In the genomic region with DNA sequence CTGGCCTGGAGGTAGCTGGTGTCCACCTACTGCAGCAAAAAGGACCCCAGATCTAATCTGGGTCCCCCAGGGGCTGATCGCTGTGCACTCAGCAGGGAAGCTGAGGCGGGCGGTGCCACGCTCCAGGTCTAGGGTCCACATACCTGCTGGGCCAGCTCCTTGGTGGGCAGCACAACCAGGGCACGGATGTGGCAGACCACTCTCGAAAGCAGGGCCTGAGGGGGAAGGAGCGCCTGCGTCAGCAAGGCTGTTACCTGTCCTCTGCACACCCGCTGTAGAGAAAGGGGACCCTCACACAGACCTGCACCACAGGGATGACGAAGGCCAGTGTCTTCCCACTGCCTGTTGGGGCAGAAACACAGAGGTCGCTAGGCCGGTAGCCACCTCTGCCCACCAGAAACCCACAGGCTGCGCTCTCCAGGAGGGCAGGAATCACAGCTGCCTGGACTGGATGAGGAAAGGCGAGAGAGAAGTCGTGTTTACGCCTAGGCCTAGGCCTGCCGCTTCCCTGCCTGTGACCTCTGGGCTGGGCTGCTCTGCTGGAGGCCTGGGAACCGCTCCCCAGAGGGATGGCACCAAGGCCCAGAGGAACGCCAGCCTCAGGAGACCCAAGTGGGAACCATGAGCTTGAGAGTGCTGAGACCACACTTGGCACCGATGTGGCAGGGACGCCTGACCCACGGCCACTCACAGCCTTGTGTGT, we compare ENCODE assay signal across 14 cellular contexts. TPM values are rescaled to one million over a fixed set of nuclear protein-coding genes. Genes with fewer than 3 reads are reported as not detected.
DNase-seq lines count a peak whose midpoint lies in the region; ATAC-seq, FAIRE-seq and TF ChIP-seq lines count a peak whose summit lies in the region.
"Had no signal": no experiment of that assay in that cellular context is flagged by ENCODE, and none has a peak within 500 bp of the region (broad histone marks: within the 10 kb centered on the region; RNA-seq: fewer than 3 reads in every experiment).

No MANE protein-coding gene starts in this region.

- peak overlapping the region; percentile 93; the same call in 2 of the 3 replicates for H3K4me2 ChIP-seq in A549

- no peaks in the 10 kb centered on the region for H3K9me3 Mint-ChIP-seq in CD8-positive, alpha-beta memory T cell
- H3K9me3 Mint-ChIP-seq in activated CD8-positive, alpha-beta T cell treated with anti-CD3 and anti-CD28 coated beads, Interleukin-2, amount 10 ng/mL, durations not matched to agents 7 days and 5 days (ENCODE audit: insufficient read depth), result no peaks in the 10 kb centered on the region
- no peaks in the 10 kb centered on the region for H3K9me3 Mint-ChIP-seq in mesothelial cell of epicardium

- no peak for TF ChIP-seq RAD21 in A549 (conservative IDR thresholded peaks at IDR 0.05 in 1 of 2, IDR thresholded peaks at IDR 0.05 in 1 of 2)

- CTCF ChIA-PET in A549 (lab: Yijun Ruan, JAX), result interaction anchor here (0.6 to 2.3 kb wide), 2 partner anchors 11 to 306 kb away, joined by 4 to 13 read pairs; no protein-coding TSS in a partner anchor
- CTCF ChIA-PET in CD8-positive, alpha-beta memory T cell (lab: Charles Lee), result interaction anchor here (1.2 kb wide), 1 partner anchor 12 kb away, joined by 3 read pairs; no protein-coding TSS in a partner anchor
- CTCF ChIA-PET in activated CD8-positive, alpha-beta T cell treated with anti-CD3 and anti-CD28 coated beads, Interleukin-2, amount 10 ng/mL, durations not matched to agents 7 days and 5 days (lab: Charles Lee), result no interaction called here

- peak overlapping the region in 3 of 8 donors; percentile 50 to 93 (median 53) for H3K27ac Mint-ChIP-seq in CD8-positive, alpha-beta memory T cell
- peak overlapping the region; percentile 76 for H3K27ac Mint-ChIP-seq in activated CD8-positive, alpha-beta T cell treated with anti-CD3 and anti-CD28 coated beads, Interleukin-2, amount 10 ng/mL, durations not matched to agents 7 days and 5 days
- no peak overlapping the region for H3K27ac Mint-ChIP-seq in mesothelial cell of epicardium

- WGBS in A549 (ENCODE audit: missing lambda C conversion rate), result 94% methylated on average over 22 of the region's 22 CpGs

- peaks cover 23 to 40% (median 30%) of the 10 kb centered on the region in 3 donors for H3K4me1 Mint-ChIP-seq in CD8-positive, alpha-beta memory T cell
- peaks cover 32% of the 10 kb centered on the region for H3K4me1 Mint-ChIP-seq in activated CD8-positive, alpha-beta T cell treated with anti-CD3 and anti-CD28 coated beads, Interleukin-2, amount 10 ng/mL, durations not matched to agents 7 days and 5 days (ENCODE audit: low read depth)
- H3K4me1 Mint-ChIP-seq in mesothelial cell of epicardium, result peaks cover 14% of the 10 kb centered on the region

- no peak for TF ChIP-seq POLR2A in A549 (IDR thresholded peaks at IDR 0.05; ENCODE audit: low read length)

- POLR2A ChIA-PET in A549 (lab: Yijun Ruan, JAX), result no interaction called here
- POLR2A ChIA-PET in CD8-positive, alpha-beta memory T cell (lab: Charles Lee), result no interaction called here
- POLR2A ChIA-PET in activated CD8-positive, alpha-beta T cell treated with anti-CD3 and anti-CD28 coated beads, Interleukin-2, amount 10 ng/mL, durations not matched to agents 7 days and 5 days (lab: Charles Lee), result interaction anchor here (1.7 kb wide), 1 partner anchor 57 kb away, joined by 4 read pairs; no protein-coding TSS in a partner anchor

- H3K9me3 ChIP-seq in A549, result no peaks in the 10 kb centered on the region
- no peaks in the 10 kb centered on the region for H3K9me3 ChIP-seq in CD8-positive, alpha-beta memory T cell (ENCODE audit: low read length)
- H3K9me3 ChIP-seq: left lung, tibial nerve had no signal

- DNase-seq in A549 (ENCODE audit: low read depth in 1 of 2, low spot score in 1 of 2) (no peak), mesothelial cell of epicardium (ENCODE audit: low spot score in 2 of 2, unreplicated experiment in 2 of 2) (no peak), cortex of kidney (lab: John Stamatoyannopoulos, UW) (no peak), NCI-H774 (lab: John Stamatoyannopoulos, UW) (no peak), HCEC 1CT (no peak)
- DNase-seq in CD8-positive, alpha-beta memory T cell, result no peak
- DNase-seq in activated CD8-positive, alpha-beta T cell treated with anti-CD3 and anti-CD28 coated beads, Interleukin-2, amount 10 ng/mL, durations not matched to agents 7 days and 5 days, result no peak
- DNase-seq: NCI-H1436 treated with DMSO at 0.1 percent for 48 hours; NK-92 treated with Interleukin-12 subunit alpha and Interleukin-12 subunit beta, amount 100 ng/mL, for 24 hours had no signal

- no peak overlapping the region for H3K27ac ChIP-seq in A549
- no peak overlapping the region for H3K27ac ChIP-seq in CD8-positive, alpha-beta memory T cell (ENCODE audit: low read depth, low read length)
- H3K27ac ChIP-seq: coronary artery, left lung, tibial nerve had no signal

- TF ChIP-seq EP300 in A549 (IDR thresholded peaks at IDR 0.05), result no peak

- peak overlapping the region; percentile 40 to 92 (median 80) for H3K4me3 Mint-ChIP-seq in CD8-positive, alpha-beta memory T cell
- H3K4me3 Mint-ChIP-seq in activated CD8-positive, alpha-beta T cell treated with anti-CD3 and anti-CD28 coated beads, Interleukin-2, amount 10 ng/mL, durations not matched to agents 7 days and 5 days, result peak overlapping the region; percentile 74
- peak overlapping the region; percentile 77 for H3K4me3 Mint-ChIP-seq in mesothelial cell of epicardium

- H3K27me3 Mint-ChIP-seq in CD8-positive, alpha-beta memory T cell, result peaks cover 0 to 4% of the 10 kb centered on the region in 2 donors
- H3K27me3 Mint-ChIP-seq in activated CD8-positive, alpha-beta T cell treated with anti-CD3 and anti-CD28 coated beads, Interleukin-2, amount 10 ng/mL, durations not matched to agents 7 days and 5 days (ENCODE audit: low read depth), result no peaks in the 10 kb centered on the region
- peaks cover 2% of the 10 kb centered on the region for H3K27me3 Mint-ChIP-seq in mesothelial cell of epicardium (ENCODE audit: low read depth)

- FAIRE-seq in A549 (lab: Jason Lieb, UNC), result no peak
- FAIRE-seq: GM12892 had no signal

- ATAC-seq in A549 (no peak), GM21528 (IDR thresholded peaks at IDR 0.05; ENCODE audit: low FRiP score, unreplicated experiment) (no peak)
- ATAC-seq in activated CD8-positive, alpha-beta T cell treated with anti-CD3 and anti-CD28 coated beads, Interleukin-2, amount 10 ng/mL, durations not matched to agents 7 days and 5 days, result no peak
- ATAC-seq: left lung had no signal

- no peaks in the 10 kb centered on the region for H3K27me3 ChIP-seq in CD8-positive, alpha-beta memory T cell (ENCODE audit: insufficient read depth, low read length, poor library complexity, severe bottlenecking)
- H3K27me3 ChIP-seq: left lung, tibial nerve had no signal

- peaks cover 32% of the 10 kb centered on the region for H3K36me3 ChIP-seq in CD8-positive, alpha-beta memory T cell (ENCODE audit: insufficient read depth, low read length)

- H3K36me3 Mint-ChIP-seq in CD8-positive, alpha-beta memory T cell, result peaks cover 0 to 57% (median 4%) of the 10 kb centered on the region in 3 donors
- H3K36me3 Mint-ChIP-seq in activated CD8-positive, alpha-beta T cell treated with anti-CD3 and anti-CD28 coated beads, Interleukin-2, amount 10 ng/mL, durations not matched to agents 7 days and 5 days (ENCODE audit: low read depth), result peaks cover 25% of the 10 kb centered on the region
- H3K36me3 Mint-ChIP-seq in mesothelial cell of epicardium, result peaks cover 12% of the 10 kb centered on the region

- H3K4me1 ChIP-seq in A549, result peaks cover 16% of the 10 kb centered on the region; the same call in 2 of the 3 replicates
- peaks cover 21% of the 10 kb centered on the region for H3K4me1 ChIP-seq in CD8-positive, alpha-beta memory T cell (ENCODE audit: insufficient read depth, low read length)

- no peak for TF ChIP-seq CTCF in A549 (IDR thresholded peaks at IDR 0.05)
- no peak for TF ChIP-seq CTCF in mesothelial cell of epicardium (IDR thresholded peaks at IDR 0.05; ENCODE audit: unreplicated experiment)

- no peak overlapping the region for H3K4me3 ChIP-seq in A549
- no peak overlapping the region for H3K4me3 ChIP-seq in CD8-positive, alpha-beta memory T cell (ENCODE audit: low read length)

TF ChIP-seq in A549, 52 proteins besides CTCF, POLR2A, EP300 and RAD21 (continues in another document):
- TF ChIP-seq KDM1A (IDR thresholded peaks at IDR 0.05; ENCODE audit: low read depth), result no peak

RNA-seq across cellular contexts. Expression of a gene that starts 2.0 kb away (rescaled TPM):
- polyA plus RNA-seq in A549 (2011; rRNA removed) (10.2 and 11.4 TPM in 2 replicates), A549 (2017; fragmentation: RNase III; extraction: RNeasy Plus Mini Kit Qiagen cat#74134 plus additional on column Dnase treatment) (21.8 to 23.7 TPM (median 22.6 TPM) in 3 replicates)
- 37.4 and 40.5 TPM in 2 replicates for polyA plus RNA-seq in A549 (2012; cell fraction: cytosol; rRNA removed)
- polyA plus RNA-seq in A549 (2012; cell fraction: nucleus; rRNA removed), result 76.9 and 86.0 TPM in 2 replicates
- polyA minus RNA-seq in A549 (2011; rRNA and poly(A)+ RNA removed), result 11.4 and 16.5 TPM in 2 replicates
- 10 to 100 TPM; 35.2 to 36.4 TPM for total RNA-seq in CD8-positive, alpha-beta memory T cell
- 14.1 TPM for polyA plus RNA-seq in CD8-positive, alpha-beta memory T cell
- 10 to 100 TPM; 27.6 to 28.4 TPM for total RNA-seq in activated CD8-positive, alpha-beta T cell treated with anti-CD3 and anti-CD28 coated beads, Interleukin-2, amount 10 ng/mL, durations not matched to agents 7 days and 5 days
- total RNA-seq in mesothelial cell of epicardium, result 31.4 to 34.0 TPM (median 32.5 TPM) in 3 replicates

RNA-seq across cellular contexts. Expression of a gene that starts 2.1 kb away (rescaled TPM):
- polyA plus RNA-seq in A549 (2011; rRNA removed) (10.8 and 12.1 TPM in 2 replicates), A549 (2017; fragmentation: RNase III; extraction: RNeasy Plus Mini Kit Qiagen cat#74134 plus additional on column Dnase treatment) (32.8 to 36.6 TPM (median 34.1 TPM) in 3 replicates)
- 35.8 and 44.8 TPM in 2 replicates for polyA plus RNA-seq in A549 (2012; cell fraction: cytosol; rRNA removed)
- polyA plus RNA-seq in A549 (2012; cell fraction: nucleus; rRNA removed), result 74.7 and 86.7 TPM in 2 replicates
- 8.4 and 17.4 TPM in 2 replicates for polyA minus RNA-seq in A549 (2011; rRNA and poly(A)+ RNA removed)
- 10 to 100 TPM; 55.7 to 56.0 TPM for total RNA-seq in CD8-positive, alpha-beta memory T cell
- 25.1 TPM for polyA plus RNA-seq in CD8-positive, alpha-beta memory T cell
- total RNA-seq in activated CD8-positive, alpha-beta T cell treated with anti-CD3 and anti-CD28 coated beads, Interleukin-2, amount 10 ng/mL, durations not matched to agents 7 days and 5 days, result 10 to 100 TPM; 32.8 to 34.4 TPM
- total RNA-seq in mesothelial cell of epicardium, result 24.3 to 27.4 TPM (median 25.1 TPM) in 3 replicates
